ENCODE assay signal across 1 cellular context in genomic region chr13:98939552-98940306, GRCh38.
TF ChIP-seq lines count a peak whose summit lies in the region.

No MANE protein-coding gene starts in this region.

TF ChIP-seq in GM23338, 12 proteins besides CTCF, POLR2A, EP300 and RAD21 (continued from another document):
- TF ChIP-seq ETS1 (IDR thresholded peaks at IDR 0.05) (no peak), NANOG (IDR thresholded peaks at IDR 0.05; ENCODE audit: borderline replicate concordance) (no peak)
